20 cellular contexts compared by ENCODE assay signal in genomic region chr15:34325368-34325767, GRCh38. TPM values are rescaled to one million over a fixed set of nuclear protein-coding genes. Genes with fewer than 3 reads are reported as not detected.
"Had no signal": no experiment of that assay in that cellular context is flagged by ENCODE, and none has a peak within 500 bp of the region (broad histone marks: within the 10 kb centered on the region; RNA-seq: fewer than 3 reads in every experiment).

No MANE protein-coding gene starts in this region.

- H3K27me3 ChIP-seq: transverse colon had no signal

- H3K4me1 ChIP-seq: transverse colon had no signal

- H3K27ac Mint-ChIP-seq: activated CD4-positive, alpha-beta T cell treated with anti-CD3 and anti-CD28 coated beads, Interleukin-2, amount 10 ng/mL, durations not matched to agents 24 days and 14 days; activated naive CD4-positive, alpha-beta T cell treated with anti-CD3 and anti-CD28 coated beads, Interleukin-2, amount 10 ng/mL, durations not matched to agents 7 days and 5 days had no signal

- H3K27ac ChIP-seq: transverse colon, VCaP had no signal

- H3K9me3 Mint-ChIP-seq: activated CD4-positive, alpha-beta T cell treated with anti-CD3 and anti-CD28 coated beads, Interleukin-2, amount 10 ng/mL, durations not matched to agents 24 days and 14 days; activated naive CD4-positive, alpha-beta T cell treated with anti-CD3 and anti-CD28 coated beads, Interleukin-2, amount 10 ng/mL, durations not matched to agents 7 days and 5 days had no signal

- H3K36me3 ChIP-seq: transverse colon had no signal

- FAIRE-seq: bronchial epithelial cell had no signal

- H3K4me3 ChIP-seq: transverse colon had no signal

- H3K9me3 ChIP-seq: transverse colon had no signal

- H3K4me3 Mint-ChIP-seq: activated CD4-positive, alpha-beta T cell treated with anti-CD3 and anti-CD28 coated beads, Interleukin-2, amount 10 ng/mL, durations not matched to agents 24 days and 14 days; activated CD8-positive, alpha-beta memory T cell treated with anti-CD3 and anti-CD28 coated beads, Interleukin-2, amount 10 ng/mL, durations not matched to agents 7 days and 5 days; activated naive CD4-positive, alpha-beta T cell treated with anti-CD3 and anti-CD28 coated beads, Interleukin-2, amount 10 ng/mL, durations not matched to agents 7 days and 5 days had no signal

- DNase-seq: activated CD8-positive, alpha-beta memory T cell treated with anti-CD3 and anti-CD28 coated beads, Interleukin-2, amount 10 ng/mL, durations not matched to agents 7 days and 5 days; activated naive CD4-positive, alpha-beta T cell treated with anti-CD3 and anti-CD28 coated beads, Interleukin-2, amount 10 ng/mL, durations not matched to agents 7 days and 5 days; hypothalamus; kidney glomerular epithelial cell; retina; stimulated activated CD4-positive, alpha-beta T cell treated with anti-CD3 and anti-CD28 coated beads, Interleukin-4, amount 100 ng/mL, for 24 hours; T-helper 1 cell; transverse colon had no signal

- H3K27me3 Mint-ChIP-seq: activated CD4-positive, alpha-beta T cell treated with anti-CD3 and anti-CD28 coated beads, Interleukin-2, amount 10 ng/mL, durations not matched to agents 24 days and 14 days; activated CD8-positive, alpha-beta memory T cell treated with anti-CD3 and anti-CD28 coated beads, Interleukin-2, amount 10 ng/mL, durations not matched to agents 7 days and 5 days; activated naive CD4-positive, alpha-beta T cell treated with anti-CD3 and anti-CD28 coated beads, Interleukin-2, amount 10 ng/mL, durations not matched to agents 7 days and 5 days had no signal

- ATAC-seq: activated CD8-positive, alpha-beta memory T cell treated with anti-CD3 and anti-CD28 coated beads, Interleukin-2, amount 10 ng/mL, durations not matched to agents 7 days and 5 days had no signal

RNA-seq across cellular contexts. Expression of gene NUTM1, which starts 17.7 kb away (rescaled TPM):
- total RNA-seq: activated CD4-positive, alpha-beta T cell treated with anti-CD3 and anti-CD28 coated beads, Interleukin-2, amount 10 ng/mL, durations not matched to agents 24 days and 14 days; activated CD8-positive, alpha-beta memory T cell treated with anti-CD3 and anti-CD28 coated beads, Interleukin-2, amount 10 ng/mL, durations not matched to agents 7 days and 5 days; bronchial epithelial cell; chondrocyte; dermis microvascular lymphatic vessel endothelial cell; glomerular endothelial cell; liver; mesenteric fat pad; myocyte; SK-MEL-5; subcutaneous adipose tissue; transverse colon had no signal
- polyA plus RNA-seq: esophagus, liver had no signal
